Comparison of ENCODE assay signal across 1 cellular context in the genomic region with DNA sequence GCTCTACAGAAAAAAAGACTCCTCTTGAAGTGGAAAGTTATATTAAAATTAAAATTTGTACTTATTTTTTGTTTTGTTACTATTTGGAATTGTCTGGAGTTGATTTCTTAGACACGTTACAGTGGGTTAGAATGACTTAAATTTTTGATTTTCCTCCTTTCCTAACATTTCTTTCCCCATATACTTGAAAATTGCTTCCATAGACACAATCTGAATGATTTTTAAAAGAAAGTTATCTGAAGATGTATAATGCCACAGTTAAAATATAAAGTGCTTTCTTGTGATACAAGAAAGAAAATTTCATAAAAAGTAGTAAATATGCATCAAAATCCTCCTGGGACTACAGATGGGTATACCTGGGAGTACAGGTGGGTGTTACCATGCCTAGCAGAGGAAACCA.
TF ChIP-seq lines count a peak whose summit lies in the region.

No MANE protein-coding gene starts in this region.

TF ChIP-seq in GM23338, 12 proteins besides CTCF, POLR2A, EP300 and RAD21 (continued from another document):
- TF ChIP-seq, protein P1, sequence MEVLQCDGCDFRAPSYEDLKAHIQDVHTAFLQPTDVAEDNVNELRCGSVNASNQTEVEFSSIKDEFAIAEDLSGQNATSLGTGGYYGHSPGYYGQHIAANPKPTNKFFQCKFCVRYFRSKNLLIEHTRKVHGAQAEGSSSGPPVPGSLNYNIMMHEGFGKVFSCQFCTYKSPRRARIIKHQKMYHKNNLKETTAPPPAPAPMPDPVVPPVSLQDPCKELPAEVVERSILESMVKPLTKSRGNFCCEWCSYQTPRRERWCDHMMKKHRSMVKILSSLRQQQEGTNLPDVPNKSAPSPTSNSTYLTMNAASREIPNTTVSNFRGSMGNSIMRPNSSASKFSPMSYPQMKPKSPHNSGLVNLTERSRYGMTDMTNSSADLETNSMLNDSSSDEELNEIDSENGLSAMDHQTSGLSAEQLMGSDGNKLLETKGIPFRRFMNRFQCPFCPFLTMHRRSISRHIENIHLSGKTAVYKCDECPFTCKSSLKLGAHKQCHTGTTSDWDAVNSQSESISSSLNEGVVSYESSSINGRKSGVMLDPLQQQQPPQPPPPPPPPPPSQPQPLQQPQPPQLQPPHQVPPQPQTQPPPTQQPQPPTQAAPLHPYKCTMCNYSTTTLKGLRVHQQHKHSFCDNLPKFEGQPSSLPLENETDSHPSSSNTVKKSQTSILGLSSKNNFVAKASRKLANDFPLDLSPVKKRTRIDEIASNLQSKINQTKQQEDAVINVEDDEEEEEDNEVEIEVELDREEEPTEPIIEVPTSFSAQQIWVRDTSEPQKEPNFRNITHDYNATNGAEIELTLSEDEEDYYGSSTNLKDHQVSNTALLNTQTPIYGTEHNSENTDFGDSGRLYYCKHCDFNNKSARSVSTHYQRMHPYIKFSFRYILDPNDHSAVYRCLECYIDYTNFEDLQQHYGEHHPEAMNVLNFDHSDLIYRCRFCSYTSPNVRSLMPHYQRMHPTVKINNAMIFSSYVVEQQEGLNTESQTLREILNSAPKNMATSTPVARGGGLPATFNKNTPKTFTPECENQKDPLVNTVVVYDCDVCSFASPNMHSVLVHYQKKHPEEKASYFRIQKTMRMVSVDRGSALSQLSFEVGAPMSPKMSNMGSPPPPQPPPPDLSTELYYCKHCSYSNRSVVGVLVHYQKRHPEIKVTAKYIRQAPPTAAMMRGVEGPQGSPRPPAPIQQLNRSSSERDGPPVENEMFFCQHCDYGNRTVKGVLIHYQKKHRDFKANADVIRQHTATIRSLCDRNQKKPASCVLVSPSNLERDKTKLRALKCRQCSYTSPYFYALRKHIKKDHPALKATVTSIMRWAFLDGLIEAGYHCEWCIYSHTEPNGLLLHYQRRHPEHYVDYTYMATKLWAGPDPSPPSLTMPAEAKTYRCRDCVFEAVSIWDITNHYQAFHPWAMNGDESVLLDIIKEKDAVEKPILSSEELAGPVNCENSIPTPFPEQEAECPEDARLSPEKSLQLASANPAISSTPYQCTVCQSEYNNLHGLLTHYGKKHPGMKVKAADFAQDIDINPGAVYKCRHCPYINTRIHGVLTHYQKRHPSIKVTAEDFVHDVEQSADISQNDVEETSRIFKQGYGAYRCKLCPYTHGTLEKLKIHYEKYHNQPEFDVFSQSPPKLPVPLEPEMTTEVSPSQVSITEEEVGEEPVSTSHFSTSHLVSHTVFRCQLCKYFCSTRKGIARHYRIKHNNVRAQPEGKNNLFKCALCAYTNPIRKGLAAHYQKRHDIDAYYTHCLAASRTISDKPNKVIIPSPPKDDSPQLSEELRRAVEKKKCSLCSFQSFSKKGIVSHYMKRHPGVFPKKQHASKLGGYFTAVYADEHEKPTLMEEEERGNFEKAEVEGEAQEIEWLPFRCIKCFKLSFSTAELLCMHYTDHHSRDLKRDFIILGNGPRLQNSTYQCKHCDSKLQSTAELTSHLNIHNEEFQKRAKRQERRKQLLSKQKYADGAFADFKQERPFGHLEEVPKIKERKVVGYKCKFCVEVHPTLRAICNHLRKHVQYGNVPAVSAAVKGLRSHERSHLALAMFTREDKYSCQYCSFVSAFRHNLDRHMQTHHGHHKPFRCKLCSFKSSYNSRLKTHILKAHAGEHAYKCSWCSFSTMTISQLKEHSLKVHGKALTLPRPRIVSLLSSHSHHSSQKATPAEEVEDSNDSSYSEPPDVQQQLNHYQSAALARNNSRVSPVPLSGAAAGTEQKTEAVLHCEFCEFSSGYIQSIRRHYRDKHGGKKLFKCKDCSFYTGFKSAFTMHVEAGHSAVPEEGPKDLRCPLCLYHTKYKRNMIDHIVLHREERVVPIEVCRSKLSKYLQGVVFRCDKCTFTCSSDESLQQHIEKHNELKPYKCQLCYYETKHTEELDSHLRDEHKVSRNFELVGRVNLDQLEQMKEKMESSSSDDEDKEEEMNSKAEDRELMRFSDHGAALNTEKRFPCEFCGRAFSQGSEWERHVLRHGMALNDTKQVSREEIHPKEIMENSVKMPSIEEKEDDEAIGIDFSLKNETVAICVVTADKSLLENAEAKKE (CRISPR knock-in tag; IDR thresholded peaks at IDR 0.05): no peak
- TF ChIP-seq ZNF114 (CRISPR knock-in tag; IDR thresholded peaks at IDR 0.05) (no peak), EZH2phosphoT487 (IDR thresholded peaks at IDR 0.05; ENCODE audit: unreplicated experiment) (no peak), POLR2AphosphoS5 (IDR thresholded peaks at IDR 0.05; ENCODE audit: low read depth) (no peak), EZH2 (IDR thresholded peaks at IDR 0.05; ENCODE audit: low read depth, unreplicated experiment) (no peak), JUNB (IDR thresholded peaks at IDR 0.05; ENCODE audit: unreplicated experiment) (no peak), CREB1 (CRISPR knock-in tag; IDR thresholded peaks at IDR 0.05; ENCODE audit: low read depth) (no peak), ZNF331 (CRISPR knock-in tag; IDR thresholded peaks at IDR 0.05; ENCODE audit: low read depth) (no peak)
- TF ChIP-seq, protein P2, sequence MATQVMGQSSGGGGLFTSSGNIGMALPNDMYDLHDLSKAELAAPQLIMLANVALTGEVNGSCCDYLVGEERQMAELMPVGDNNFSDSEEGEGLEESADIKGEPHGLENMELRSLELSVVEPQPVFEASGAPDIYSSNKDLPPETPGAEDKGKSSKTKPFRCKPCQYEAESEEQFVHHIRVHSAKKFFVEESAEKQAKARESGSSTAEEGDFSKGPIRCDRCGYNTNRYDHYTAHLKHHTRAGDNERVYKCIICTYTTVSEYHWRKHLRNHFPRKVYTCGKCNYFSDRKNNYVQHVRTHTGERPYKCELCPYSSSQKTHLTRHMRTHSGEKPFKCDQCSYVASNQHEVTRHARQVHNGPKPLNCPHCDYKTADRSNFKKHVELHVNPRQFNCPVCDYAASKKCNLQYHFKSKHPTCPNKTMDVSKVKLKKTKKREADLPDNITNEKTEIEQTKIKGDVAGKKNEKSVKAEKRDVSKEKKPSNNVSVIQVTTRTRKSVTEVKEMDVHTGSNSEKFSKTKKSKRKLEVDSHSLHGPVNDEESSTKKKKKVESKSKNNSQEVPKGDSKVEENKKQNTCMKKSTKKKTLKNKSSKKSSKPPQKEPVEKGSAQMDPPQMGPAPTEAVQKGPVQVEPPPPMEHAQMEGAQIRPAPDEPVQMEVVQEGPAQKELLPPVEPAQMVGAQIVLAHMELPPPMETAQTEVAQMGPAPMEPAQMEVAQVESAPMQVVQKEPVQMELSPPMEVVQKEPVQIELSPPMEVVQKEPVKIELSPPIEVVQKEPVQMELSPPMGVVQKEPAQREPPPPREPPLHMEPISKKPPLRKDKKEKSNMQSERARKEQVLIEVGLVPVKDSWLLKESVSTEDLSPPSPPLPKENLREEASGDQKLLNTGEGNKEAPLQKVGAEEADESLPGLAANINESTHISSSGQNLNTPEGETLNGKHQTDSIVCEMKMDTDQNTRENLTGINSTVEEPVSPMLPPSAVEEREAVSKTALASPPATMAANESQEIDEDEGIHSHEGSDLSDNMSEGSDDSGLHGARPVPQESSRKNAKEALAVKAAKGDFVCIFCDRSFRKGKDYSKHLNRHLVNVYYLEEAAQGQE (IDR thresholded peaks at IDR 0.05; ENCODE audit: unreplicated experiment): no peak
TF ChIP-seq in GM23338: peak in this region for 0.
